1 cellular context compared by ENCODE assay signal in the genomic region with DNA sequence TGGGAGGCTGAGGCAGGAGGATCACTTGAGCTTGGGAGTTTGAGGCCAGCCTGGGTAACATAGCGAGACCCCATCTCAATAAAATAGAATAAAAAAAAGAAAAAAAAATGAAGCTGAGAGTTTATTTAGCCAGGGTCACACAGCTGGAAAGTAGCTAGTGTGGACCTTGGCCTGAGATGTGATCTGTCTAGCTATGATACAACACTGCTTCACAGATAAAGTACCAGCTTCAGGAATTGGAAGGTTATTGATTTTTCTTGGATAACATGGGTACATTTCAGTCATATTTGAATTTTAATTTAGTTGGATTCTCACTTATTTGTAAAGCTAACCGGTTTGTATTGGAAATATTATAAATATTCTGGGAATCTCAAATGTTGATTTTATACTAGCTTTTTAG.
TF ChIP-seq lines count a peak whose summit lies in the region.

No MANE protein-coding gene starts in this region.

TF ChIP-seq in GM12878, 131 proteins besides CTCF, POLR2A, EP300 and RAD21:
- TF ChIP-seq HCFC1 (IDR thresholded peaks at IDR 0.05; ENCODE audit: low read length) (no peak), EED (IDR thresholded peaks at IDR 0.05; ENCODE audit: low read depth) (no peak), CBX3 (IDR thresholded peaks at IDR 0.05; ENCODE audit: borderline replicate concordance, low read depth) (no peak), ZNF274 (IDR thresholded peaks at IDR 0.05; ENCODE audit: insufficient read depth, insufficient read length) (no peak)
